Comparison of ENCODE assay signal across 1 cellular context in genomic region chr17:72120878-72121163, GRCh38.
TF ChIP-seq lines count a peak whose summit lies in the region.

Gene SOX9, plus strand, starts transcription at chr17:72121020. Its CDS starts 372 bp downstream, at chr17:72121392.

TF ChIP-seq in HepG2, 621 proteins besides CTCF, POLR2A, EP300 and RAD21 (continued from another document):
- TF ChIP-seq, protein P1, sequence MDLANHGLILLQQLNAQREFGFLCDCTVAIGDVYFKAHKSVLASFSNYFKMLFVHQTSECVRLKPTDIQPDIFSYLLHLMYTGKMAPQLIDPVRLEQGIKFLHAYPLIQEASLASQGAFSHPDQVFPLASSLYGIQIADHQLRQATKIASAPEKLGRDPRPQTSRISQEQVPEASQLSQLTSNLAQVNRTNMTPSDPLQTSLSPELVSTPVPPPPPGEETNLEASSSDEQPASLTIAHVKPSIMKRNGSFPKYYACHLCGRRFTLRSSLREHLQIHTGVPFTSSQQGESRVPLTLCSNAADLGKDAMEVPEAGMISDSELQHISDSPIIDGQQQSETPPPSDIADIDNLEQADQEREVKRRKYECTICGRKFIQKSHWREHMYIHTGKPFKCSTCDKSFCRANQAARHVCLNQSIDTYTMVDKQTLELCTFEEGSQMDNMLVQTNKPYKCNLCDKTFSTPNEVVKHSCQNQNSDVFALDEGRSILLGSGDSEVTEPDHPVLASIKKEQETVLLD (CRISPR knock-in tag; IDR thresholded peaks at IDR 0.05; ENCODE audit: low read depth) = peak; percentile 51; the same call in 1 of the 2 replicates
- TF ChIP-seq, protein P2, sequence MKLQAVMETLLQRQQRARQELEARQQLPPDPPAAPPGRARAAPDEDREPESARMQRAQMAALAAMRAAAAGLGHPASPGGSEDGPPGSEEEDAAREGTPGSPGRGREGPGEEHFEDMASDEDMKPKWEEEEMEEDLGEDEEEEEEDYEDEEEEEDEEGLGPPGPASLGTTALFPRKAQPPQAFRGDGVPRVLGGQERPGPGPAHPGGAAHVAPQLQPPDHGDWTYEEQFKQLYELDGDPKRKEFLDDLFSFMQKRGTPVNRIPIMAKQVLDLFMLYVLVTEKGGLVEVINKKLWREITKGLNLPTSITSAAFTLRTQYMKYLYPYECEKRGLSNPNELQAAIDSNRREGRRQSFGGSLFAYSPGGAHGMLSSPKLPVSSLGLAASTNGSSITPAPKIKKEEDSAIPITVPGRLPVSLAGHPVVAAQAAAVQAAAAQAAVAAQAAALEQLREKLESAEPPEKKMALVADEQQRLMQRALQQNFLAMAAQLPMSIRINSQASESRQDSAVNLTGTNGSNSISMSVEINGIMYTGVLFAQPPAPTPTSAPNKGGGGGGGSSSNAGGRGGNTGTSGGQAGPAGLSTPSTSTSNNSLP (IDR thresholded peaks at IDR 0.05; ENCODE audit: low read depth, low read length) = 0 out of 2 replicates have a peak, but pooled peaks have one; percentile 5
- TF ChIP-seq, protein P3, sequence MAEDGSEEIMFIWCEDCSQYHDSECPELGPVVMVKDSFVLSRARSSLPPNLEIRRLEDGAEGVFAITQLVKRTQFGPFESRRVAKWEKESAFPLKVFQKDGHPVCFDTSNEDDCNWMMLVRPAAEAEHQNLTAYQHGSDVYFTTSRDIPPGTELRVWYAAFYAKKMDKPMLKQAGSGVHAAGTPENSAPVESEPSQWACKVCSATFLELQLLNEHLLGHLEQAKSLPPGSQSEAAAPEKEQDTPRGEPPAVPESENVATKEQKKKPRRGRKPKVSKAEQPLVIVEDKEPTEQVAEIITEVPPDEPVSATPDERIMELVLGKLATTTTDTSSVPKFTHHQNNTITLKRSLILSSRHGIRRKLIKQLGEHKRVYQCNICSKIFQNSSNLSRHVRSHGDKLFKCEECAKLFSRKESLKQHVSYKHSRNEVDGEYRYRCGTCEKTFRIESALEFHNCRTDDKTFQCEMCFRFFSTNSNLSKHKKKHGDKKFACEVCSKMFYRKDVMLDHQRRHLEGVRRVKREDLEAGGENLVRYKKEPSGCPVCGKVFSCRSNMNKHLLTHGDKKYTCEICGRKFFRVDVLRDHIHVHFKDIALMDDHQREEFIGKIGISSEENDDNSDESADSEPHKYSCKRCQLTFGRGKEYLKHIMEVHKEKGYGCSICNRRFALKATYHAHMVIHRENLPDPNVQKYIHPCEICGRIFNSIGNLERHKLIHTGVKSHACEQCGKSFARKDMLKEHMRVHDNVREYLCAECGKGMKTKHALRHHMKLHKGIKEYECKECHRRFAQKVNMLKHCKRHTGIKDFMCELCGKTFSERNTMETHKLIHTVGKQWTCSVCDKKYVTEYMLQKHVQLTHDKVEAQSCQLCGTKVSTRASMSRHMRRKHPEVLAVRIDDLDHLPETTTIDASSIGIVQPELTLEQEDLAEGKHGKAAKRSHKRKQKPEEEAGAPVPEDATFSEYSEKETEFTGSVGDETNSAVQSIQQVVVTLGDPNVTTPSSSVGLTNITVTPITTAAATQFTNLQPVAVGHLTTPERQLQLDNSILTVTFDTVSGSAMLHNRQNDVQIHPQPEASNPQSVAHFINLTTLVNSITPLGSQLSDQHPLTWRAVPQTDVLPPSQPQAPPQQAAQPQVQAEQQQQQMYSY (CRISPR knock-in tag; IDR thresholded peaks at IDR 0.05) = 0 out of 2 replicates have a peak, but pooled peaks have one; percentile 56
- 0 out of 2 replicates have a peak, but pooled peaks have one; percentile 48 for TF ChIP-seq POGZ (CRISPR knock-in tag; IDR thresholded peaks at IDR 0.05)
- TF ChIP-seq ATF1 (CRISPR knock-in tag; IDR thresholded peaks at IDR 0.05) = 0 out of 2 replicates have a peak, but pooled peaks have one; percentile 4
- TF ChIP-seq RXRB (CRISPR knock-in tag; IDR thresholded peaks at IDR 0.05; ENCODE audit: borderline replicate concordance) = peak; percentile 35; the same call in 1 of the 2 replicates
- no peak for TF ChIP-seq CHCHD3 (CRISPR knock-in tag; IDR thresholded peaks at IDR 0.05)
- TF ChIP-seq ZNF678 (CRISPR knock-in tag; IDR thresholded peaks at IDR 0.05) = no peak
- TF ChIP-seq ZNF878 (CRISPR knock-in tag; IDR thresholded peaks at IDR 0.05) = peak; percentile 92
- no peak for TF ChIP-seq AGO1 (IDR thresholded peaks at IDR 0.05; ENCODE audit: low read depth, low read length, poor library complexity, severe bottlenecking)
- no peak for TF ChIP-seq CENPT (CRISPR knock-in tag; IDR thresholded peaks at IDR 0.05; ENCODE audit: low read depth)
- no peak for TF ChIP-seq FIP1L1 (IDR thresholded peaks at IDR 0.05; ENCODE audit: borderline replicate concordance, insufficient read depth, low read depth, low read length)
- 0 out of 2 replicates have a peak, but pooled peaks have one; percentile 22 for TF ChIP-seq BCL6 (CRISPR knock-in tag; IDR thresholded peaks at IDR 0.05)
- 0 out of 2 replicates have a peak, but pooled peaks have one; percentile 22 for TF ChIP-seq MAF1 (CRISPR knock-in tag; IDR thresholded peaks at IDR 0.05; ENCODE audit: borderline replicate concordance)
- peak; percentile 82 for TF ChIP-seq ZBTB10 (CRISPR knock-in tag; IDR thresholded peaks at IDR 0.05; ENCODE audit: borderline replicate concordance)
- no peak for TF ChIP-seq KDM5A (IDR thresholded peaks at IDR 0.05; ENCODE audit: borderline replicate concordance, low read length)
- TF ChIP-seq CBFB (CRISPR knock-in tag; IDR thresholded peaks at IDR 0.05) = 0 out of 2 replicates have a peak, but pooled peaks have one; percentile 40
- peak; percentile 77 for TF ChIP-seq NFYB (CRISPR knock-in tag; IDR thresholded peaks at IDR 0.05)
- 0 out of 2 replicates have a peak, but pooled peaks have one; percentile 68 for TF ChIP-seq NAIF1 (CRISPR knock-in tag; IDR thresholded peaks at IDR 0.05; ENCODE audit: borderline replicate concordance)
- peak; percentile 67; the same call in 1 of the 2 replicates for TF ChIP-seq KLF6 (CRISPR knock-in tag; IDR thresholded peaks at IDR 0.05)
- 0 out of 2 replicates have a peak, but pooled peaks have one; percentile 49 for TF ChIP-seq NFIC (IDR thresholded peaks at IDR 0.05; ENCODE audit: low read length)
- TF ChIP-seq ZNF646 (CRISPR knock-in tag; IDR thresholded peaks at IDR 0.05) = no peak; the same call in 1 of the 2 replicates
- no peak for TF ChIP-seq KMT2A (CRISPR knock-in tag; IDR thresholded peaks at IDR 0.05)
- TF ChIP-seq ZMAT3 (CRISPR knock-in tag; conservative IDR thresholded peaks at IDR 0.05) = no peak
- TF ChIP-seq SIN3A (IDR thresholded peaks at IDR 0.05; ENCODE audit: borderline replicate concordance, low read depth, low read length) = peak; percentile 95
- TF ChIP-seq ZEB1 (IDR thresholded peaks at IDR 0.05; ENCODE audit: insufficient replicate concordance, low read depth) = peak; percentile 83
- no peak for TF ChIP-seq ZNF781 (CRISPR knock-in tag; IDR thresholded peaks at IDR 0.05; ENCODE audit: borderline replicate concordance, not compliant biosample characterization)
- TF ChIP-seq NR2F2 (IDR thresholded peaks at IDR 0.05; ENCODE audit: borderline replicate concordance, low read depth) = peak; percentile 41; the same call in 1 of the 2 replicates
- TF ChIP-seq SALL2 (CRISPR knock-in tag; IDR thresholded peaks at IDR 0.05) = 0 out of 2 replicates have a peak, but pooled peaks have one; percentile 26
- TF ChIP-seq, protein P4, sequence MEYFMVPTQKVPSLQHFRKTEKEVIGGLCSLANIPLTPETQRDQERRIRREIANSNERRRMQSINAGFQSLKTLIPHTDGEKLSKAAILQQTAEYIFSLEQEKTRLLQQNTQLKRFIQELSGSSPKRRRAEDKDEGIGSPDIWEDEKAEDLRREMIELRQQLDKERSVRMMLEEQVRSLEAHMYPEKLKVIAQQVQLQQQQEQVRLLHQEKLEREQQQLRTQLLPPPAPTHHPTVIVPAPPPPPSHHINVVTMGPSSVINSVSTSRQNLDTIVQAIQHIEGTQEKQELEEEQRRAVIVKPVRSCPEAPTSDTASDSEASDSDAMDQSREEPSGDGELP (IDR thresholded peaks at IDR 0.05; ENCODE audit: borderline replicate concordance, low read depth) = peak; percentile 46; the same call in 1 of the 2 replicates
- TF ChIP-seq SP4 (CRISPR knock-in tag; IDR thresholded peaks at IDR 0.05) = no peak
- 0 out of 2 replicates have a peak, but pooled peaks have one; percentile 24 for TF ChIP-seq MEIS2 (CRISPR knock-in tag; IDR thresholded peaks at IDR 0.05)
- TF ChIP-seq ISL2 (CRISPR knock-in tag; IDR thresholded peaks at IDR 0.05) = peak; percentile 66; the same call in 1 of the 2 replicates
- TF ChIP-seq E2F1 (CRISPR knock-in tag; IDR thresholded peaks at IDR 0.05) = peak; percentile 67; the same call in 1 of the 2 replicates
- peak; percentile 62; the same call in 1 of the 2 replicates for TF ChIP-seq SALL1 (CRISPR knock-in tag; IDR thresholded peaks at IDR 0.05)
- TF ChIP-seq SMARCE1 (IDR thresholded peaks at IDR 0.05; ENCODE audit: borderline replicate concordance) = no peak
